ENCODE assay signal across 8 cellular contexts in the genomic region with DNA sequence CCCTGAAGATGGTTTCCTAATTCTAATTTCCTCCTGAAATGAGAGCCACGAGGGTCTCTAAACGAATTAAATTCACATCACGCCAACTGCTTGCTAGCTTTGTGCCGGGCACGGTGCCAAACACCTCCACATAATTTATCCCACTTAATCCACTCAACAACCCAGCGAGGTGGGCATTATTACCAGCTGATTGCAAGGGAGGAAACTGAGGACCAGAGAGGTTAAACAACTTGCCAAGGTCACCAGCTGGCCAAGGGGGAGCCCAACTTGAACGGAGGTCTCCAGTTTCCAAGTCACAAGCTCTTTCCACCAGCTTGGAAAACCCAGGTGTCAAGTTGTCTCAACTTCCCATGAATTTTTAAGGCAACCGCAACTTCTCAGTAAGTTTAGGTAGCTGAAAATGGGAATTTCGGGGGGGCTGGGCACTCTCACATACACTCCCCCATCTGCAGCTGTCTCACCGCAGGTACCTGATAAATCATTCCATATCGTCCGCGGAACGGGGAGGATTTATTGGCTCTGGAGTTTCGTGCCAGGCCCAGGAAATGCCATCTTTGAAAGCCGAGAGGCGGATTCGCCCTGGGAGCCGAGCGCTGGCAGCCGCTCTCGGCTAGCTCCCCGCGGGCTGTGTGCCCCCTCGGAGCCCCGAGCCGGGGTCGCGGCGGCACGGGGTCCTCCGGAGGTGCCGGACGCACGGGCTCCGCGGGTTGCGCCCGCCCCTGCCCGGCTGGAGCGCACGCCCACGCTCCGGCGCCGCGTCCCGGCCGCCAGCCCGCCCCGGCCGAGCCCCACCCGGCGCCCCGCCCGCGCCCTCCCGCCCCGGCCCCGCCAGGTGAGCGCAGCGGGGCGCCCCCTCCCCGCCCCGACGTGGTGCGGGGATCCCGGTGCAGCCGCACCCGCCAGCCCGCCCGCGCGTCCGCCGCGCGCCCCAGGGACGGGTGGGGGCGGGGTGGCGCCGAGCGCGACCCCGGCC. TPM values are rescaled to one million over a fixed set of nuclear protein-coding genes. Genes with fewer than 3 reads are reported as not detected.
DNase-seq lines count a peak whose midpoint lies in the region; ATAC-seq and TF ChIP-seq lines count a peak whose summit lies in the region.

No MANE protein-coding gene starts in this region.

- intact Hi-C loops in left lung (cut with DNase I), result no loop called here
- intact Hi-C loops in activated CD8-positive, alpha-beta T cell treated with anti-CD3 and anti-CD28 coated beads for 36 hours (cut with micrococcal nuclease), result no loop called here

- CTCF ChIA-PET in activated CD8-positive, alpha-beta T cell treated with anti-CD3 and anti-CD28 coated beads for 36 hours (lab: Charles Lee), result interaction anchor here (0.9 to 1.2 kb wide), 2 partner anchors 28 to 170 kb away, joined by 3 read pairs; no protein-coding TSS in a partner anchor

- H3K27ac Mint-ChIP-seq in stimulated activated naive CD8-positive, alpha-beta T cell treated with anti-CD3 and anti-CD28 coated beads, Interleukin-15, amount 100 ng/mL, for 72 hours, result no peak overlapping the region
- H3K27ac Mint-ChIP-seq in T-helper 17 cell, result no peak overlapping the region
- no peak overlapping the region for H3K27ac Mint-ChIP-seq in activated CD8-positive, alpha-beta T cell treated with anti-CD3 and anti-CD28 coated beads for 36 hours

- peak; percentile 52 for ATAC-seq in stimulated activated naive CD8-positive, alpha-beta T cell treated with anti-CD3 and anti-CD28 coated beads, Interleukin-15, amount 100 ng/mL, for 72 hours
- ATAC-seq in stimulated activated naive CD8-positive, alpha-beta T cell treated with anti-CD3 and anti-CD28 coated beads, Interleukin-15, Interleukin-2, amounts not matched to agents 100 U/mL and 50 U/mL, for 24 hours, result no peak
- ATAC-seq in left lung, result peak; percentile 9
- ATAC-seq in T-helper 17 cell, result no peak
- no peak for ATAC-seq in activated CD8-positive, alpha-beta T cell treated with anti-CD3 and anti-CD28 coated beads for 36 hours

- no peaks in the 10 kb centered on the region for H3K4me1 ChIP-seq in left lung

- H3K27ac ChIP-seq in left lung, result no peak overlapping the region

- peaks cover 16 to 93% of the 10 kb centered on the region in 2 donors for H3K27me3 ChIP-seq in left lung

- peaks cover 11% of the 10 kb centered on the region for H3K4me1 Mint-ChIP-seq in stimulated activated naive CD8-positive, alpha-beta T cell treated with anti-CD3 and anti-CD28 coated beads, Interleukin-15, amount 100 ng/mL, for 72 hours
- H3K4me1 Mint-ChIP-seq in T-helper 17 cell, result peaks cover 5% of the 10 kb centered on the region
- H3K4me1 Mint-ChIP-seq in activated CD8-positive, alpha-beta T cell treated with anti-CD3 and anti-CD28 coated beads for 36 hours (ENCODE audit: low read depth), result peaks cover 4% of the 10 kb centered on the region

- H3K9me3 Mint-ChIP-seq in stimulated activated naive CD8-positive, alpha-beta T cell treated with anti-CD3 and anti-CD28 coated beads, Interleukin-15, amount 100 ng/mL, for 72 hours, result peaks cover 0 to 5% of the 10 kb centered on the region in 2 donors
- no peaks in the 10 kb centered on the region for H3K9me3 Mint-ChIP-seq in activated CD8-positive, alpha-beta T cell treated with anti-CD3 and anti-CD28 coated beads for 36 hours

- peaks cover 3% of the 10 kb centered on the region for H3K36me3 Mint-ChIP-seq in T-helper 17 cell (ENCODE audit: low read depth)
- H3K36me3 Mint-ChIP-seq in activated CD8-positive, alpha-beta T cell treated with anti-CD3 and anti-CD28 coated beads for 36 hours (ENCODE audit: low read depth), result no peaks in the 10 kb centered on the region

- TF ChIP-seq CTCF in left lung (IDR thresholded peaks at IDR 0.05), result no peak
- no peak for TF ChIP-seq CTCF in activated CD8-positive, alpha-beta T cell treated with anti-CD3 and anti-CD28 coated beads for 36 hours (IDR thresholded peaks at IDR 0.05)

- POLR2A ChIA-PET in activated CD8-positive, alpha-beta T cell treated with anti-CD3 and anti-CD28 coated beads for 36 hours (lab: Charles Lee), result no interaction called here

- H3K36me3 ChIP-seq in left lung, result no peaks in the 10 kb centered on the region

- no peaks in the 10 kb centered on the region for H3K9me3 ChIP-seq in left lung
- H3K9me3 ChIP-seq in T-helper 17 cell (ENCODE audit: control insufficient read depth, low read length, poor library complexity, severe bottlenecking), result no peaks in the 10 kb centered on the region

- no peak for DNase-seq in stimulated activated naive CD8-positive, alpha-beta T cell treated with anti-CD3 and anti-CD28 coated beads, Interleukin-15, amount 100 ng/mL, for 72 hours
- no peak for DNase-seq in stimulated activated naive CD8-positive, alpha-beta T cell treated with anti-CD3 and anti-CD28 coated beads, Interleukin-15, Interleukin-2, amounts not matched to agents 100 U/mL and 50 U/mL, for 24 hours
- DNase-seq in astrocyte of the hippocampus (ENCODE audit: low read depth, low spot score) (peak; percentile 49), left lung (no peak), T-helper 17 cell (no peak), cortex of kidney (lab: John Stamatoyannopoulos, UW) (no peak), NCI-H446 treated with DMSO at 0.1 percent for 48 hours (lab: John Stamatoyannopoulos, UW) (no peak)
- DNase-seq in activated CD8-positive, alpha-beta T cell treated with anti-CD3 and anti-CD28 coated beads for 36 hours, result no peak

- H3K4me3 ChIP-seq in left lung, result peak overlapping the region; percentile 29 to 41

- H3K4me3 Mint-ChIP-seq in stimulated activated naive CD8-positive, alpha-beta T cell treated with anti-CD3 and anti-CD28 coated beads, Interleukin-15, amount 100 ng/mL, for 72 hours, result no peak overlapping the region
- no peak overlapping the region for H3K4me3 Mint-ChIP-seq in T-helper 17 cell
- no peak overlapping the region for H3K4me3 Mint-ChIP-seq in activated CD8-positive, alpha-beta T cell treated with anti-CD3 and anti-CD28 coated beads for 36 hours

- H3K27me3 Mint-ChIP-seq in stimulated activated naive CD8-positive, alpha-beta T cell treated with anti-CD3 and anti-CD28 coated beads, Interleukin-15, amount 100 ng/mL, for 72 hours, result peaks cover 87% of the 10 kb centered on the region
- H3K27me3 Mint-ChIP-seq in T-helper 17 cell, result peaks cover 70% of the 10 kb centered on the region
- peaks cover 46% of the 10 kb centered on the region for H3K27me3 Mint-ChIP-seq in activated CD8-positive, alpha-beta T cell treated with anti-CD3 and anti-CD28 coated beads for 36 hours

RNA-seq across cellular contexts. Expression of gene PTPN3, which starts 0.6 kb away (rescaled TPM):
- total RNA-seq in left lung (10 to 100 TPM; 15.1 to 15.9 TPM), T-helper 17 cell (not detected)
- 1 to 10 TPM in 1 of 2 experiments, under 1 TPM in 1; 0.58 to 1.3 TPM for total RNA-seq in activated CD8-positive, alpha-beta T cell treated with anti-CD3 and anti-CD28 coated beads for 36 hours

Comparison
In these comparisons a context has a peak if more than half of its experiments do, and no peak if none do; other contexts are left out.
1. ATAC-seq: peak in stimulated activated naive CD8-positive, alpha-beta T cell treated with anti-CD3 and anti-CD28 coated beads, Interleukin-15, amount 100 ng/mL, for 72 hours (single experiment) and left lung (single experiment); none in stimulated activated naive CD8-positive, alpha-beta T cell treated with anti-CD3 and anti-CD28 coated beads, Interleukin-15, Interleukin-2, amounts not matched to agents 100 U/mL and 50 U/mL, for 24 hours (single experiment), T-helper 17 cell (single experiment) and activated CD8-positive, alpha-beta T cell treated with anti-CD3 and anti-CD28 coated beads for 36 hours (single experiment).
2. RNA of gene PTPN3, which starts 0.6 kb away (total RNA-seq): 15.1 to 15.9 TPM in left lung; 0.58 to 1.3 TPM in activated CD8-positive, alpha-beta T cell treated with anti-CD3 and anti-CD28 coated beads for 36 hours and not detected in T-helper 17 cell; every median in the first group is over 4 times any median in the second.